8 cellular contexts compared by ENCODE assay signal in the genomic region with DNA sequence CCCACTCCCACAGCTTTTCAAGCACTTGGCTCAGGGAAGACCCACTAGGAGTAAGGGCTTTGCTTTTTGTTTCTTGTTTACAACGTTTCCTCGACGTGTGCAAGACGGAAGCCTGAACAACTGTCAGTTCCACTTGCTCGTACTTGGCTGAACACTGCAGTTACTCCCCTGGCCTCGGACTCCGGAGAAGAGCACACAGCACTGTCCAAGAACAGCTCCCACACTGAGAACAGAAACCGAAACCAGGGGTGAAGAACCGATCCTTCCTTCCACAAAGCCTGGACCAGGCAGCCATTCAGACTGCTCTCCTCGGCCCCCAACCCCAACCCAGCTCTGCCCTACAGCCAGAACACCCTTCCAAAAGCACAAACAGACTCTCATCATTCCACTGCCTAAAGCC. TPM values are rescaled to one million over a fixed set of nuclear protein-coding genes. Genes with fewer than 3 reads are reported as not detected.
DNase-seq lines count a peak whose midpoint lies in the region; ATAC-seq and TF ChIP-seq lines count a peak whose summit lies in the region.

No MANE protein-coding gene starts in this region.

- peak overlapping the region; percentile 54 for H3K4me3 ChIP-seq in AG04450 (ENCODE audit: low read depth, low read length)

- no peaks in the 10 kb centered on the region for H3K9me3 ChIP-seq in AG04450 (ENCODE audit: control insufficient read depth, insufficient read depth, low read length)

- H3K27ac ChIP-seq in AG04450 (ENCODE audit: low read depth, low read length): peak overlapping the region; percentile 89

- peak overlapping the region; percentile 6 to 86 (median 82) for H3K4me3 Mint-ChIP-seq in naive B cell

- peaks cover 8 to 15% of the 10 kb centered on the region in 2 donors for H3K36me3 Mint-ChIP-seq in naive B cell

- POLR2A ChIA-PET in AG04450 (lab: Yijun Ruan, JAX): no interaction called here

- TF ChIP-seq CTCF in AG04450 (IDR thresholded peaks at IDR 0.05; ENCODE audit: low read depth, low read length): no peak

- H3K27me3 Mint-ChIP-seq in naive B cell: no peaks in the 10 kb centered on the region

- H3K9me3 Mint-ChIP-seq in naive B cell: no peaks in the 10 kb centered on the region

- H3K27me3 ChIP-seq in AG04450 (ENCODE audit: control insufficient read depth, insufficient read depth, low read length): no peaks in the 10 kb centered on the region

- ATAC-seq in GM21367 (IDR thresholded peaks at IDR 0.05; ENCODE audit: unreplicated experiment) (peak; percentile 41), esophagus mucosa (peak; percentile 40), naive B cell (ENCODE audit: low read depth in 2 of 2) (peak; percentile 11 to 18), GM18520 (IDR thresholded peaks at IDR 0.05; ENCODE audit: unreplicated experiment) (no peak)

- CTCF ChIA-PET in AG04450 (lab: Charles Lee): interaction anchor here (1.2 to 1.6 kb wide), 2 partner anchors 16 to 185 kb away, joined by 3 to 6 read pairs; no protein-coding TSS in a partner anchor

- no peak for DNase-seq in AG04450 (ENCODE audit: low read depth, low spot score)
- DNase-seq in RPMI7951 (ENCODE audit: low read depth): peak; percentile 78
- DNase-seq in naive B cell: no peak
- DNase-seq in ureter (ENCODE audit: low spot score): no peak
- DNase-seq in SHP77 treated with DMSO at 0.1 percent for 48 hours (lab: John Stamatoyannopoulos, UW): no peak

- peaks cover 77 to 93% (median 87%) of the 10 kb centered on the region in 3 donors for H3K4me1 Mint-ChIP-seq in naive B cell

- peak overlapping the region; percentile 88 to 96 (median 93) for H3K27ac Mint-ChIP-seq in naive B cell

RNA-seq across cellular contexts. Expression of a gene that starts 25.5 kb away (rescaled TPM):
- polyA plus RNA-seq in AG04450 (2011; rRNA removed): 31.4 and 39.2 TPM in 2 replicates
- polyA minus RNA-seq in AG04450 (2011; rRNA and poly(A)+ RNA removed): 43.2 and 46.4 TPM in 2 replicates
- total RNA-seq in RPMI7951 (2014; rRNA removed; shearing (Covaris generic)): 24.9 and 43.3 TPM in 2 replicates
- total RNA-seq in esophagus mucosa: 19.1 TPM
- 100 to 1,000 TPM; 119 to 174 (median 151) TPM for polyA plus RNA-seq in naive B cell (ENCODE audit: low read depth in 6 of 6)
- 74.9 TPM for total RNA-seq in ureter
